ENCODE assay signal across 23 cellular contexts in genomic region chr3:152255290-152255689, GRCh38. TPM values are rescaled to one million over a fixed set of nuclear protein-coding genes. Genes with fewer than 3 reads are reported as not detected.
DNase-seq lines count a peak whose midpoint lies in the region; ATAC-seq and TF ChIP-seq lines count a peak whose summit lies in the region.
"Had no signal": no experiment of that assay in that cellular context is flagged by ENCODE, and none has a peak within 500 bp of the region (broad histone marks: within the 10 kb centered on the region; RNA-seq: fewer than 3 reads in every experiment).

No MANE protein-coding gene starts in this region.

- POLR2A ChIA-PET in CD4-positive, alpha-beta T cell (lab: Charles Lee) = interaction anchor here (0.6 to 9.3 kb wide), 21 partner anchors 8 to 217 kb away, joined by 3 to 247 read pairs (median 4); partner anchors contain the start of gene MBNL1

- H3K4me1 ChIP-seq in BLaER1 = peaks cover 76% of the 10 kb centered on the region
- H3K4me1 ChIP-seq in effector memory CD4-positive, alpha-beta T cell (ENCODE audit: control insufficient read depth, insufficient read depth, low read length, poor library complexity, severe bottlenecking) = peaks cover 47% of the 10 kb centered on the region
- H3K4me1 ChIP-seq in right lobe of liver = peaks cover 0 to 15% (median 0%) of the 10 kb centered on the region in 4 donors
- H3K4me1 ChIP-seq: parathyroid adenoma, SJCRH30 had no signal

- TF ChIP-seq CTCF in CD4-positive, alpha-beta T cell (IDR thresholded peaks at IDR 0.05) = no peak
- TF ChIP-seq CTCF in right lobe of liver (IDR thresholded peaks at IDR 0.05) = no peak

- H3K36me3 Mint-ChIP-seq in CD4-positive, alpha-beta T cell (ENCODE audit: low read depth) = peaks cover 8% of the 10 kb centered on the region
- H3K36me3 Mint-ChIP-seq in T-helper 2 cell treated with Interferon-gamma antibody and Interleukin-4, amounts not matched to agents 5 μg/mL and 100 μg/mL, for 36 hours (ENCODE audit: low read depth) = peaks cover 45% of the 10 kb centered on the region
- H3K36me3 Mint-ChIP-seq: type B pancreatic cell had no signal

- peak overlapping the region; percentile 96 for H3K27ac Mint-ChIP-seq in CD4-positive, alpha-beta T cell
- H3K27ac Mint-ChIP-seq in T-helper 2 cell treated with Interferon-gamma antibody and Interleukin-4, amounts not matched to agents 5 μg/mL and 100 μg/mL, for 36 hours = peak overlapping the region; percentile 67
- H3K27ac Mint-ChIP-seq: type B pancreatic cell had no signal

- H3K4me3 ChIP-seq in BLaER1 (no peak overlapping the region), right lobe of liver (no peak overlapping the region)
- no peak overlapping the region for H3K4me3 ChIP-seq in effector memory CD4-positive, alpha-beta T cell (ENCODE audit: insufficient read depth, low read depth, low read length, poor library complexity, severe bottlenecking)
- H3K4me3 ChIP-seq: PC-9, sigmoid colon, SJCRH30, stomach had no signal

- intact Hi-C loops in CD4-positive, alpha-beta T cell (cut with DNase I, micrococcal nuclease) = loop anchor here in 1 of 2 experiments (5.0 kb wide), 2 partner anchors 42 to 53 kb away; no protein-coding TSS in a partner anchor
- intact Hi-C loops in right lobe of liver (cut with DNase I) = no loop called here

- no peaks in the 10 kb centered on the region for H4K20me1 ChIP-seq in BLaER1

- H3K9me3 ChIP-seq in BLaER1 = peaks cover 17% of the 10 kb centered on the region
- no peaks in the 10 kb centered on the region for H3K9me3 ChIP-seq in CD4-positive, alpha-beta T cell (ENCODE audit: control insufficient read depth, low read length)
- H3K9me3 ChIP-seq in effector memory CD4-positive, alpha-beta T cell (ENCODE audit: control insufficient read depth, low read length) = no peaks in the 10 kb centered on the region
- H3K9me3 ChIP-seq in right lobe of liver = no peaks in the 10 kb centered on the region
- H3K9me3 ChIP-seq: sigmoid colon, SJCRH30, stomach had no signal

- peak; percentile 27 for ATAC-seq in CD4-positive, alpha-beta T cell (ENCODE audit: poor library complexity)
- ATAC-seq in HG03280 (IDR thresholded peaks at IDR 0.05; ENCODE audit: unreplicated experiment) (no peak), right lobe of liver (no peak)

- no peaks in the 10 kb centered on the region for H3K27me3 Mint-ChIP-seq in CD4-positive, alpha-beta T cell
- no peaks in the 10 kb centered on the region for H3K27me3 Mint-ChIP-seq in T-helper 2 cell treated with Interferon-gamma antibody and Interleukin-4, amounts not matched to agents 5 μg/mL and 100 μg/mL, for 36 hours (ENCODE audit: low read depth)
- H3K27me3 Mint-ChIP-seq: naive B cell, type B pancreatic cell had no signal

- H3K27me3 ChIP-seq in BLaER1 (no peaks in the 10 kb centered on the region), right lobe of liver (no peaks in the 10 kb centered on the region)
- H3K27me3 ChIP-seq in CD4-positive, alpha-beta T cell (ENCODE audit: control insufficient read depth, insufficient read depth, low read length) = no peaks in the 10 kb centered on the region
- H3K27me3 ChIP-seq in effector memory CD4-positive, alpha-beta T cell (replicated peaks; ENCODE audit: control insufficient read depth, insufficient read depth, low read length, poor library complexity, severe bottlenecking) = no peaks in the 10 kb centered on the region
- H3K27me3 ChIP-seq: sigmoid colon, SJCRH30, stomach had no signal

- 73% methylated on average over 1 of the region's 1 CpG for WGBS in right lobe of liver (ENCODE audit: insufficient coverage, low coverage, low lambda C conversion rate, missing lambda C conversion rate)

- peak overlapping the region; percentile 74 for H3K27ac ChIP-seq in BLaER1
- peak overlapping the region; percentile 71 for H3K27ac ChIP-seq in CD4-positive, alpha-beta T cell (ENCODE audit: low read depth, low read length)
- peak overlapping the region; percentile 86 for H3K27ac ChIP-seq in effector memory CD4-positive, alpha-beta T cell (ENCODE audit: insufficient read depth, low read length, poor library complexity, severe bottlenecking)
- H3K27ac ChIP-seq in right lobe of liver = no peak overlapping the region
- H3K27ac ChIP-seq: parathyroid adenoma, PC-9, sigmoid colon, SJCRH30 had no signal

- H3K36me3 ChIP-seq in BLaER1 (no peaks in the 10 kb centered on the region), right lobe of liver (no peaks in the 10 kb centered on the region)
- no peaks in the 10 kb centered on the region for H3K36me3 ChIP-seq in effector memory CD4-positive, alpha-beta T cell (ENCODE audit: control insufficient read depth, insufficient read depth, low read length)
- H3K36me3 ChIP-seq: sigmoid colon, SJCRH30, stomach had no signal

- DNase-seq in CD4-positive, alpha-beta T cell = no peak
- DNase-seq in T-helper 2 cell treated with Interferon-gamma antibody and Interleukin-4, amounts not matched to agents 5 μg/mL and 100 μg/mL, for 36 hours (ENCODE audit: low spot score) = no peak
- no peak for DNase-seq in effector memory CD4-positive, alpha-beta T cell
- DNase-seq in right lobe of liver (no peak), NCI-H510A (lab: John Stamatoyannopoulos, UW) (no peak), epidermal melanocyte (ENCODE audit: insufficient read length, low spot score) (no peak)
- DNase-seq: activated CD4-positive, CD25-positive, alpha-beta regulatory T cell; activated CD8-positive, alpha-beta memory T cell treated with anti-CD3 and anti-CD28 coated beads, Interleukin-2, amount 50 U/mL, for 4 hours; amniotic stem cell; central memory CD4-positive, alpha-beta T cell; effector CD4-positive, alpha-beta T cell; mesenchymal stem cell; naive B cell; NCI-H774; PC-9; sigmoid colon; SJCRH30; stomach; T-helper 9 cell had no signal

- no peak overlapping the region for H3K9ac ChIP-seq in BLaER1
- H3K9ac ChIP-seq: parathyroid adenoma had no signal

- H3K4me1 Mint-ChIP-seq in CD4-positive, alpha-beta T cell (ENCODE audit: low read depth) = peaks cover 91% of the 10 kb centered on the region
- H3K4me1 Mint-ChIP-seq in T-helper 2 cell treated with Interferon-gamma antibody and Interleukin-4, amounts not matched to agents 5 μg/mL and 100 μg/mL, for 36 hours (ENCODE audit: low read depth) = peaks cover 76% of the 10 kb centered on the region

- peak overlapping the region; percentile 84 for H3K4me2 ChIP-seq in BLaER1
- H3K4me2 ChIP-seq: PC-9 had no signal

- H3K9me3 Mint-ChIP-seq in CD4-positive, alpha-beta T cell = no peaks in the 10 kb centered on the region
- H3K9me3 Mint-ChIP-seq in T-helper 2 cell treated with Interferon-gamma antibody and Interleukin-4, amounts not matched to agents 5 μg/mL and 100 μg/mL, for 36 hours = peaks cover 13% of the 10 kb centered on the region
- H3K9me3 Mint-ChIP-seq: type B pancreatic cell had no signal

- CTCF ChIA-PET in CD4-positive, alpha-beta T cell (lab: Charles Lee) = interaction anchor here (1.0 to 2.5 kb wide), 4 partner anchors 10 to 72 kb away, joined by 3 to 7 read pairs (median 3); no protein-coding TSS in a partner anchor

- peak overlapping the region; percentile 80 for H3K4me3 Mint-ChIP-seq in CD4-positive, alpha-beta T cell
- peak overlapping the region; percentile 65 for H3K4me3 Mint-ChIP-seq in T-helper 2 cell treated with Interferon-gamma antibody and Interleukin-4, amounts not matched to agents 5 μg/mL and 100 μg/mL, for 36 hours
- H3K4me3 Mint-ChIP-seq: type B pancreatic cell had no signal

- no peak for TF ChIP-seq POLR2A in right lobe of liver (IDR thresholded peaks at IDR 0.05)

RNA-seq across cellular contexts. Expression of gene MBNL1, which starts 13.4 kb away (rescaled TPM):
- total RNA-seq in CD4-positive, alpha-beta T cell = 100 to 1,000 TPM; 551 to 561 TPM
- total RNA-seq in right lobe of liver = 10 to 100 TPM; 49.9 to 89.6 (median 63.2) TPM

Comparison
In these comparisons a context has a peak if more than half of its experiments do, and no peak if none do; other contexts are left out.
1. H3K27ac ChIP-seq: peak in BLaER1 (single experiment), CD4-positive, alpha-beta T cell (single experiment) and effector memory CD4-positive, alpha-beta T cell (single experiment); none in right lobe of liver (0 of 3).
2. RNA of gene MBNL1, which starts 13.4 kb away (total RNA-seq): 551 to 561 TPM in CD4-positive, alpha-beta T cell; 49.9 to 89.6 TPM in right lobe of liver; every median in the first group is over 4 times any median in the second.